9 cellular contexts compared by ENCODE assay signal in genomic region chr12:120266180-120266535, GRCh38. TPM values are rescaled to one million over a fixed set of nuclear protein-coding genes. Genes with fewer than 3 reads are reported as not detected.
DNase-seq lines count a peak whose midpoint lies in the region; ATAC-seq and TF ChIP-seq lines count a peak whose summit lies in the region.
"Had no signal": no experiment of that assay in that cellular context is flagged by ENCODE, and none has a peak within 500 bp of the region (broad histone marks: within the 10 kb centered on the region; RNA-seq: fewer than 3 reads in every experiment).

No MANE protein-coding gene starts in this region.

- peaks cover 33% of the 10 kb centered on the region for H3K36me3 Mint-ChIP-seq in activated CD4-positive, alpha-beta T cell treated with anti-CD3 and anti-CD28 coated beads, Interleukin-2, amount 10 ng/mL, durations not matched to agents 7 days and 5 days (ENCODE audit: low read depth)
- no peaks in the 10 kb centered on the region for H3K36me3 Mint-ChIP-seq in glutamatergic neuron (ENCODE audit: unreplicated experiment)
- no peaks in the 10 kb centered on the region for H3K36me3 Mint-ChIP-seq in stimulated activated effector memory CD8-positive, alpha-beta T cell treated with anti-CD3 and anti-CD28 coated beads, Interleukin-12 subunit alpha, Interleukin-12 subunit beta, amount 100 ng/mL, for 72 hours

- H3K9me3 Mint-ChIP-seq in activated CD4-positive, alpha-beta T cell treated with anti-CD3 and anti-CD28 coated beads, Interleukin-2, amount 10 ng/mL, durations not matched to agents 7 days and 5 days: no peaks in the 10 kb centered on the region
- H3K9me3 Mint-ChIP-seq in glutamatergic neuron (ENCODE audit: unreplicated experiment): peaks cover 4% of the 10 kb centered on the region
- no peaks in the 10 kb centered on the region for H3K9me3 Mint-ChIP-seq in stimulated activated effector memory CD8-positive, alpha-beta T cell treated with anti-CD3 and anti-CD28 coated beads, Interleukin-12 subunit alpha, Interleukin-12 subunit beta, amount 100 ng/mL, for 72 hours

- H3K27ac ChIP-seq in Panc1 (ENCODE audit: low read length): peak overlapping the region; percentile 76
- H3K27ac ChIP-seq: SK-N-MC had no signal

- intact Hi-C loops in Panc1 (cut with micrococcal nuclease; ENCODE audit: unreplicated experiment): no loop called here
- intact Hi-C loops in mucosa of descending colon (cut with DNase I, micrococcal nuclease): loop anchor here (2.0 to 5.0 kb wide), 2 partner anchors 37 to 39 kb away; no protein-coding TSS in a partner anchor

- H3K27me3 Mint-ChIP-seq in activated CD4-positive, alpha-beta T cell treated with anti-CD3 and anti-CD28 coated beads, Interleukin-2, amount 10 ng/mL, durations not matched to agents 7 days and 5 days: no peaks in the 10 kb centered on the region
- peaks cover 10% of the 10 kb centered on the region for H3K27me3 Mint-ChIP-seq in glutamatergic neuron (ENCODE audit: unreplicated experiment)

- peak overlapping the region; percentile 80 for H3K4me3 Mint-ChIP-seq in activated CD4-positive, alpha-beta T cell treated with anti-CD3 and anti-CD28 coated beads, Interleukin-2, amount 10 ng/mL, durations not matched to agents 7 days and 5 days
- peak overlapping the region; percentile 84 for H3K4me3 Mint-ChIP-seq in glutamatergic neuron (ENCODE audit: unreplicated experiment)
- H3K4me3 Mint-ChIP-seq in stimulated activated effector memory CD8-positive, alpha-beta T cell treated with anti-CD3 and anti-CD28 coated beads, Interleukin-12 subunit alpha, Interleukin-12 subunit beta, amount 100 ng/mL, for 72 hours: peak overlapping the region; percentile 94

- POLR2A ChIA-PET in activated CD4-positive, alpha-beta T cell treated with anti-CD3 and anti-CD28 coated beads, Interleukin-2, amount 10 ng/mL, durations not matched to agents 7 days and 5 days (lab: Charles Lee): interaction anchor here (1.9 to 3.5 kb wide), 3 partner anchors 25 to 65 kb away, joined by 6 to 24 read pairs (median 14); partner anchors contain the start of genes RNU4-2 and RPLP0
- POLR2A ChIA-PET in Panc1 (lab: Charles Lee): interaction anchor here (0.5 to 2.8 kb wide), 5 partner anchors 25 to 65 kb away, joined by 3 to 15 read pairs (median 4); partner anchors contain the start of gene RPLP0

- ATAC-seq in Panc1 (no peak), mucosa of descending colon (no peak), HG03565 (IDR thresholded peaks at IDR 0.05; ENCODE audit: unreplicated experiment) (no peak)
- no peak for ATAC-seq in stimulated activated effector memory CD8-positive, alpha-beta T cell treated with anti-CD3 and anti-CD28 coated beads, Interleukin-12 subunit alpha, Interleukin-12 subunit beta, amount 100 ng/mL, for 72 hours

- no peaks in the 10 kb centered on the region for H3K27me3 ChIP-seq in Panc1 (ENCODE audit: control insufficient read depth, insufficient read depth, low read length)

- peaks cover 13% of the 10 kb centered on the region for H3K36me3 ChIP-seq in Panc1 (ENCODE audit: control insufficient read depth, insufficient read depth, low read length)
- no peaks in the 10 kb centered on the region for H3K36me3 ChIP-seq in mucosa of descending colon (ENCODE audit: low read depth)

- H3K27ac Mint-ChIP-seq in activated CD4-positive, alpha-beta T cell treated with anti-CD3 and anti-CD28 coated beads, Interleukin-2, amount 10 ng/mL, durations not matched to agents 7 days and 5 days: peak overlapping the region; percentile 68
- no peak overlapping the region for H3K27ac Mint-ChIP-seq in glutamatergic neuron (ENCODE audit: unreplicated experiment)
- H3K27ac Mint-ChIP-seq in stimulated activated effector memory CD8-positive, alpha-beta T cell treated with anti-CD3 and anti-CD28 coated beads, Interleukin-12 subunit alpha, Interleukin-12 subunit beta, amount 100 ng/mL, for 72 hours: peak overlapping the region; percentile 65

- no TSS peak for BruUV-seq in Panc1 (replicated peaks; lab: Mats Ljungman, UMichigan)

- no peak for DNase-seq in activated CD4-positive, alpha-beta T cell treated with anti-CD3 and anti-CD28 coated beads, Interleukin-2, amount 10 ng/mL, durations not matched to agents 7 days and 5 days
- no peak for DNase-seq in activated CD4-positive, alpha-beta T cell treated with anti-CD3 and anti-CD28 coated beads for 1 hour
- no peak for DNase-seq in Panc1 (ENCODE audit: low read depth, low spot score)
- DNase-seq in glutamatergic neuron: no peak
- DNase-seq in stimulated activated effector memory CD8-positive, alpha-beta T cell treated with anti-CD3 and anti-CD28 coated beads, Interleukin-12 subunit alpha, Interleukin-12 subunit beta, amount 100 ng/mL, for 72 hours (ENCODE audit: low spot score in 2 of 2): no peak
- DNase-seq in amygdala (lab: John Stamatoyannopoulos, UW): no peak
- DNase-seq in mucosa of descending colon: no peak

- no peak for TF ChIP-seq CTCF in Panc1 (IDR thresholded peaks at IDR 0.05)
- TF ChIP-seq CTCF in glutamatergic neuron (IDR thresholded peaks at IDR 0.05; ENCODE audit: partially characterized antibody, unreplicated experiment): no peak
- TF ChIP-seq CTCF in mucosa of descending colon (IDR thresholded peaks at IDR 0.05): no peak

- H3K4me3 ChIP-seq in Panc1 (ENCODE audit: low read depth in 2 of 2, low read length in 2 of 2) (peak overlapping the region in 1 of 2 experiments; percentile 14; a peak in 1 of 4 replicates), mucosa of descending colon (no peak overlapping the region)

- H3K9me3 ChIP-seq in Panc1 (ENCODE audit: control insufficient read depth, insufficient read depth, low read depth, low read length) (no peaks in the 10 kb centered on the region), mucosa of descending colon (no peaks in the 10 kb centered on the region)

- in situ Hi-C loops in Panc1 (cut with HindIII; ENCODE audit: low pct_unique_long_range_greater_than_20kb, low sequenced_read_pairs): no loop called here

- H3K4me1 Mint-ChIP-seq in activated CD4-positive, alpha-beta T cell treated with anti-CD3 and anti-CD28 coated beads, Interleukin-2, amount 10 ng/mL, durations not matched to agents 7 days and 5 days: peaks cover 34% of the 10 kb centered on the region
- peaks cover 17% of the 10 kb centered on the region for H3K4me1 Mint-ChIP-seq in glutamatergic neuron (ENCODE audit: low read depth, unreplicated experiment)
- peaks cover 46% of the 10 kb centered on the region for H3K4me1 Mint-ChIP-seq in stimulated activated effector memory CD8-positive, alpha-beta T cell treated with anti-CD3 and anti-CD28 coated beads, Interleukin-12 subunit alpha, Interleukin-12 subunit beta, amount 100 ng/mL, for 72 hours

- CTCF ChIA-PET in activated CD4-positive, alpha-beta T cell treated with anti-CD3 and anti-CD28 coated beads, Interleukin-2, amount 10 ng/mL, durations not matched to agents 7 days and 5 days (lab: Charles Lee): interaction anchor here (0.5 to 26.1 kb wide), 20 partner anchors 9 to 179 kb away, joined by 3 to 546 read pairs (median 6); partner anchors contain the start of gene RPLP0
- CTCF ChIA-PET in Panc1 (lab: Charles Lee): interaction anchor here (1.2 to 2.2 kb wide), 3 partner anchors 23 to 38 kb away, joined by 3 to 26 read pairs (median 15); no protein-coding TSS in a partner anchor

- H3K4me1 ChIP-seq in Panc1 (ENCODE audit: control insufficient read depth, insufficient read depth, low read length) (peaks cover 28% of the 10 kb centered on the region), mucosa of descending colon (ENCODE audit: low read depth) (peaks cover 33% of the 10 kb centered on the region)

RNA-seq across cellular contexts. Expression of gene PXN, which starts 0.6 kb away (rescaled TPM):
- total RNA-seq in activated CD4-positive, alpha-beta T cell treated with anti-CD3 and anti-CD28 coated beads, Interleukin-2, amount 10 ng/mL, durations not matched to agents 7 days and 5 days: 100 to 1,000 TPM; 201 to 236 TPM
- total RNA-seq in Panc1 (2021; ENCODE audit: unreplicated experiment) (484 TPM), glutamatergic neuron (ENCODE audit: unreplicated experiment) (39.5 TPM), mucosa of descending colon (100 to 1,000 TPM; 117 to 167 (median 146) TPM)
- 478 TPM for polyA plus RNA-seq in Panc1 (2012; ENCODE audit: insufficient read length)

RNA-seq across cellular contexts. Expression of gene RNU4-2, which starts 25.5 kb away (rescaled TPM):
- 1,000 to 10,000 TPM; 1,162 to 3,350 TPM for total RNA-seq in activated CD4-positive, alpha-beta T cell treated with anti-CD3 and anti-CD28 coated beads, Interleukin-2, amount 10 ng/mL, durations not matched to agents 7 days and 5 days
- 2,061 TPM for total RNA-seq in Panc1 (2021; ENCODE audit: unreplicated experiment)
- polyA plus RNA-seq in Panc1 (2012; ENCODE audit: insufficient read length): 6.1 TPM
- 8,083 TPM for total RNA-seq in glutamatergic neuron (ENCODE audit: unreplicated experiment)
- total RNA-seq in mucosa of descending colon: over 10,000 TPM in 2 of 3 donors, 1,000 to 10,000 TPM in 1; 4,682 to 17,144 (median 13,566) TPM

RNA-seq across cellular contexts. Expression of gene RNU4-1, which starts 26.9 kb away (rescaled TPM):
- 1,000 to 10,000 TPM in 1 of 2 experiments, 100 to 1,000 TPM in 1; 672 to 1,846 TPM for total RNA-seq in activated CD4-positive, alpha-beta T cell treated with anti-CD3 and anti-CD28 coated beads, Interleukin-2, amount 10 ng/mL, durations not matched to agents 7 days and 5 days
- total RNA-seq in Panc1 (2021; ENCODE audit: unreplicated experiment): 1,565 TPM
- 4.7 TPM for polyA plus RNA-seq in Panc1 (2012; ENCODE audit: insufficient read length)
- 5,722 TPM for total RNA-seq in glutamatergic neuron (ENCODE audit: unreplicated experiment)
- total RNA-seq in mucosa of descending colon: 1,000 to 10,000 TPM; 2,217 to 4,015 (median 3,130) TPM

RNA-seq across cellular contexts. Expression of gene SIRT4, which starts 36.0 kb away (rescaled TPM):
- total RNA-seq in activated CD4-positive, alpha-beta T cell treated with anti-CD3 and anti-CD28 coated beads, Interleukin-2, amount 10 ng/mL, durations not matched to agents 7 days and 5 days: 1 to 10 TPM in 1 of 2 experiments, under 1 TPM in 1; 0.94 to 1.8 TPM
- 1.5 TPM for total RNA-seq in Panc1 (2021; ENCODE audit: unreplicated experiment)
- 2.0 TPM for polyA plus RNA-seq in Panc1 (2012; ENCODE audit: insufficient read length)
- 3.8 TPM for total RNA-seq in glutamatergic neuron (ENCODE audit: unreplicated experiment)
- 1 to 10 TPM in 2 of 3 donors, under 1 TPM in 1; 0.53 to 3.9 (median 2.8) TPM for total RNA-seq in mucosa of descending colon
